1 cellular context compared by ENCODE assay signal in the genomic region with DNA sequence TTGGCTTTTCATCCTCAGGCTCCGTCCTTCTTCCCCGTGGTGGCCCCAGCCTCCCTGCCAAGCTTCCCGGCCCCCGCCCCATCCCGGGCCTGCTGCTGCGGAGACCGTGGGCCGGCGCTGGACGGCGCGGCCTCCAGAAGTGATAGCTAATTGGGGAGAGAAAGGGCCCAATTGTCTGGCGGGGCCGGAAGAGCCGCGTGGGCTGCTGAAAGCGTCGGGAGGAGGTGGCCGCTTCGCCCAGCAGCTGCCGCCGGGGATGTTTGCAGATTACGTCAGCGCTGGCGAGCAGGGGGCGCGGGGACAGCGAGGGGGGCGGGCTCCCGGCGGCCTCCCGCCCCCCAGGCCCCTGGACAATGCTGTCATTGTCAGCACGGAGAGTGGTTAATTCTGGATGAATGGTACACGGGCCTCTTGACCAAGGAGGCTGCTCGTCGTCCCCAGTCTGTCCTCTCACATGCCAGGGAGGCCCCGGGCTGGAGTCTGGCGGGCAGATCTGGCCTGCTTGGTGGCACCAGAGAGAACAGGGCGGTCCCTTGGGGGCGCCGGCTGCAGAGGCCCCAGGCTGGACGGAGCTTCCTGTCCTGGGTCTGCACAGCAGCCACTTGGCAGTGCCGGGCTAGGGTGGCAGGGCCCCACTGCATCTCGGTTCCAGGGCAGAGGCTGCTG.
TF ChIP-seq lines count a peak whose summit lies in the region.

No MANE protein-coding gene starts in this region.

TF ChIP-seq in GM12878, 131 proteins besides CTCF, POLR2A, EP300 and RAD21 (continued from another document):
- TF ChIP-seq EZH2 (IDR thresholded peaks at IDR 0.05; ENCODE audit: borderline replicate concordance, control insufficient read depth, low read depth, low read length): no peak
- no peak for TF ChIP-seq TARDBP (IDR thresholded peaks at IDR 0.05; ENCODE audit: borderline replicate concordance)
- no peak for TF ChIP-seq NFIC (IDR thresholded peaks at IDR 0.05; ENCODE audit: low read depth, low read length)
- peak; percentile 53; the same call in 1 of the 2 replicates for TF ChIP-seq DPF2 (IDR thresholded peaks at IDR 0.05)
- TF ChIP-seq, protein P1, sequence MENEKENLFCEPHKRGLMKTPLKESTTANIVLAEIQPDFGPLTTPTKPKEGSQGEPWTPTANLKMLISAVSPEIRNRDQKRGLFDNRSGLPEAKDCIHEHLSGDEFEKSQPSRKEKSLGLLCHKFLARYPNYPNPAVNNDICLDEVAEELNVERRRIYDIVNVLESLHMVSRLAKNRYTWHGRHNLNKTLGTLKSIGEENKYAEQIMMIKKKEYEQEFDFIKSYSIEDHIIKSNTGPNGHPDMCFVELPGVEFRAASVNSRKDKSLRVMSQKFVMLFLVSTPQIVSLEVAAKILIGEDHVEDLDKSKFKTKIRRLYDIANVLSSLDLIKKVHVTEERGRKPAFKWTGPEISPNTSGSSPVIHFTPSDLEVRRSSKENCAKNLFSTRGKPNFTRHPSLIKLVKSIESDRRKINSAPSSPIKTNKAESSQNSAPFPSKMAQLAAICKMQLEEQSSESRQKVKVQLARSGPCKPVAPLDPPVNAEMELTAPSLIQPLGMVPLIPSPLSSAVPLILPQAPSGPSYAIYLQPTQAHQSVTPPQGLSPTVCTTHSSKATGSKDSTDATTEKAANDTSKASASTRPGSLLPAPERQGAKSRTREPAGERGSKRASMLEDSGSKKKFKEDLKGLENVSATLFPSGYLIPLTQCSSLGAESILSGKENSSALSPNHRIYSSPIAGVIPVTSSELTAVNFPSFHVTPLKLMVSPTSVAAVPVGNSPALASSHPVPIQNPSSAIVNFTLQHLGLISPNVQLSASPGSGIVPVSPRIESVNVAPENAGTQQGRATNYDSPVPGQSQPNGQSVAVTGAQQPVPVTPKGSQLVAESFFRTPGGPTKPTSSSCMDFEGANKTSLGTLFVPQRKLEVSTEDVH (IDR thresholded peaks at IDR 0.05; ENCODE audit: low read depth, partially characterized antibody): no peak
- TF ChIP-seq IKZF1 (conservative IDR thresholded peaks at IDR 0.05): peak; percentile 68
- peak; percentile 80 for TF ChIP-seq ATF7 (IDR thresholded peaks at IDR 0.05; ENCODE audit: low read depth)
- TF ChIP-seq, protein P2, sequence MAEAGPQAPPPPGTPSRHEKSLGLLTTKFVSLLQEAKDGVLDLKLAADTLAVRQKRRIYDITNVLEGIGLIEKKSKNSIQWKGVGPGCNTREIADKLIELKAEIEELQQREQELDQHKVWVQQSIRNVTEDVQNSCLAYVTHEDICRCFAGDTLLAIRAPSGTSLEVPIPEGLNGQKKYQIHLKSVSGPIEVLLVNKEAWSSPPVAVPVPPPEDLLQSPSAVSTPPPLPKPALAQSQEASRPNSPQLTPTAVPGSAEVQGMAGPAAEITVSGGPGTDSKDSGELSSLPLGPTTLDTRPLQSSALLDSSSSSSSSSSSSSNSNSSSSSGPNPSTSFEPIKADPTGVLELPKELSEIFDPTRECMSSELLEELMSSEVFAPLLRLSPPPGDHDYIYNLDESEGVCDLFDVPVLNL (IDR thresholded peaks at IDR 0.05; ENCODE audit: low read depth, low read length): no peak
- TF ChIP-seq, protein P3, sequence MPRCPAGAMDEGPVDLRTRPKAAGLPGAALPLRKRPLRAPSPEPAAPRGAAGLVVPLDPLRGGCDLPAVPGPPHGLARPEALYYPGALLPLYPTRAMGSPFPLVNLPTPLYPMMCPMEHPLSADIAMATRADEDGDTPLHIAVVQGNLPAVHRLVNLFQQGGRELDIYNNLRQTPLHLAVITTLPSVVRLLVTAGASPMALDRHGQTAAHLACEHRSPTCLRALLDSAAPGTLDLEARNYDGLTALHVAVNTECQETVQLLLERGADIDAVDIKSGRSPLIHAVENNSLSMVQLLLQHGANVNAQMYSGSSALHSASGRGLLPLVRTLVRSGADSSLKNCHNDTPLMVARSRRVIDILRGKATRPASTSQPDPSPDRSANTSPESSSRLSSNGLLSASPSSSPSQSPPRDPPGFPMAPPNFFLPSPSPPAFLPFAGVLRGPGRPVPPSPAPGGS (IDR thresholded peaks at IDR 0.05; ENCODE audit: borderline replicate concordance, insufficient read depth, low read depth, low read length, poor library complexity, severe bottlenecking): no peak
- 0 out of 2 replicates have a peak, but pooled peaks have one; percentile 35 for TF ChIP-seq SMARCA5 (IDR thresholded peaks at IDR 0.05)
- peak; percentile 55; the same call in 1 of the 2 replicates for TF ChIP-seq CREM (IDR thresholded peaks at IDR 0.05; ENCODE audit: low read depth)
- TF ChIP-seq EGR1 (IDR thresholded peaks at IDR 0.05; ENCODE audit: borderline replicate concordance in 1 of 2, low read depth in 2 of 2, low read length in 2 of 2): peak in 1 of 2 experiments; percentile 73; a peak in 1 of 3 replicates
- no peak for TF ChIP-seq HDAC6 (IDR thresholded peaks at IDR 0.05; ENCODE audit: unreplicated experiment)
- TF ChIP-seq, protein P4, sequence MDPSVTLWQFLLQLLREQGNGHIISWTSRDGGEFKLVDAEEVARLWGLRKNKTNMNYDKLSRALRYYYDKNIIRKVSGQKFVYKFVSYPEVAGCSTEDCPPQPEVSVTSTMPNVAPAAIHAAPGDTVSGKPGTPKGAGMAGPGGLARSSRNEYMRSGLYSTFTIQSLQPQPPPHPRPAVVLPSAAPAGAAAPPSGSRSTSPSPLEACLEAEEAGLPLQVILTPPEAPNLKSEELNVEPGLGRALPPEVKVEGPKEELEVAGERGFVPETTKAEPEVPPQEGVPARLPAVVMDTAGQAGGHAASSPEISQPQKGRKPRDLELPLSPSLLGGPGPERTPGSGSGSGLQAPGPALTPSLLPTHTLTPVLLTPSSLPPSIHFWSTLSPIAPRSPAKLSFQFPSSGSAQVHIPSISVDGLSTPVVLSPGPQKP (IDR thresholded peaks at IDR 0.05; ENCODE audit: low read depth, low read length): peak; percentile 21; the same call in 1 of the 2 replicates
- 0 out of 2 replicates have a peak, but pooled peaks have one; percentile 16 for TF ChIP-seq TBL1XR1 (IDR thresholded peaks at IDR 0.05; ENCODE audit: low read depth, low read length)
- TF ChIP-seq POLR2AphosphoS5 (IDR thresholded peaks at IDR 0.05; ENCODE audit: low read length): 0 out of 2 replicates have a peak, but pooled peaks have one; percentile 4
- TF ChIP-seq RAD51 (IDR thresholded peaks at IDR 0.05): no peak
- no peak for TF ChIP-seq CBX3 (IDR thresholded peaks at IDR 0.05; ENCODE audit: borderline replicate concordance, low read depth)
- TF ChIP-seq, protein P5, sequence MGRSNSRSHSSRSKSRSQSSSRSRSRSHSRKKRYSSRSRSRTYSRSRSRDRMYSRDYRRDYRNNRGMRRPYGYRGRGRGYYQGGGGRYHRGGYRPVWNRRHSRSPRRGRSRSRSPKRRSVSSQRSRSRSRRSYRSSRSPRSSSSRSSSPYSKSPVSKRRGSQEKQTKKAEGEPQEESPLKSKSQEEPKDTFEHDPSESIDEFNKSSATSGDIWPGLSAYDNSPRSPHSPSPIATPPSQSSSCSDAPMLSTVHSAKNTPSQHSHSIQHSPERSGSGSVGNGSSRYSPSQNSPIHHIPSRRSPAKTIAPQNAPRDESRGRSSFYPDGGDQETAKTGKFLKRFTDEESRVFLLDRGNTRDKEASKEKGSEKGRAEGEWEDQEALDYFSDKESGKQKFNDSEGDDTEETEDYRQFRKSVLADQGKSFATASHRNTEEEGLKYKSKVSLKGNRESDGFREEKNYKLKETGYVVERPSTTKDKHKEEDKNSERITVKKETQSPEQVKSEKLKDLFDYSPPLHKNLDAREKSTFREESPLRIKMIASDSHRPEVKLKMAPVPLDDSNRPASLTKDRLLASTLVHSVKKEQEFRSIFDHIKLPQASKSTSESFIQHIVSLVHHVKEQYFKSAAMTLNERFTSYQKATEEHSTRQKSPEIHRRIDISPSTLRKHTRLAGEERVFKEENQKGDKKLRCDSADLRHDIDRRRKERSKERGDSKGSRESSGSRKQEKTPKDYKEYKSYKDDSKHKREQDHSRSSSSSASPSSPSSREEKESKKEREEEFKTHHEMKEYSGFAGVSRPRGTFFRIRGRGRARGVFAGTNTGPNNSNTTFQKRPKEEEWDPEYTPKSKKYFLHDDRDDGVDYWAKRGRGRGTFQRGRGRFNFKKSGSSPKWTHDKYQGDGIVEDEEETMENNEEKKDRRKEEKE (IDR thresholded peaks at IDR 0.05): no peak
- peak in 1 of 2 experiments; percentile 42; a peak in 1 of 4 replicates for TF ChIP-seq BHLHE40 (IDR thresholded peaks at IDR 0.05; ENCODE audit: borderline replicate concordance in 1 of 2, low read depth in 2 of 2, low read length in 1 of 2)
- no peak for TF ChIP-seq RFX5 (IDR thresholded peaks at IDR 0.05; ENCODE audit: low read depth, low read length)
- TF ChIP-seq, protein P6, sequence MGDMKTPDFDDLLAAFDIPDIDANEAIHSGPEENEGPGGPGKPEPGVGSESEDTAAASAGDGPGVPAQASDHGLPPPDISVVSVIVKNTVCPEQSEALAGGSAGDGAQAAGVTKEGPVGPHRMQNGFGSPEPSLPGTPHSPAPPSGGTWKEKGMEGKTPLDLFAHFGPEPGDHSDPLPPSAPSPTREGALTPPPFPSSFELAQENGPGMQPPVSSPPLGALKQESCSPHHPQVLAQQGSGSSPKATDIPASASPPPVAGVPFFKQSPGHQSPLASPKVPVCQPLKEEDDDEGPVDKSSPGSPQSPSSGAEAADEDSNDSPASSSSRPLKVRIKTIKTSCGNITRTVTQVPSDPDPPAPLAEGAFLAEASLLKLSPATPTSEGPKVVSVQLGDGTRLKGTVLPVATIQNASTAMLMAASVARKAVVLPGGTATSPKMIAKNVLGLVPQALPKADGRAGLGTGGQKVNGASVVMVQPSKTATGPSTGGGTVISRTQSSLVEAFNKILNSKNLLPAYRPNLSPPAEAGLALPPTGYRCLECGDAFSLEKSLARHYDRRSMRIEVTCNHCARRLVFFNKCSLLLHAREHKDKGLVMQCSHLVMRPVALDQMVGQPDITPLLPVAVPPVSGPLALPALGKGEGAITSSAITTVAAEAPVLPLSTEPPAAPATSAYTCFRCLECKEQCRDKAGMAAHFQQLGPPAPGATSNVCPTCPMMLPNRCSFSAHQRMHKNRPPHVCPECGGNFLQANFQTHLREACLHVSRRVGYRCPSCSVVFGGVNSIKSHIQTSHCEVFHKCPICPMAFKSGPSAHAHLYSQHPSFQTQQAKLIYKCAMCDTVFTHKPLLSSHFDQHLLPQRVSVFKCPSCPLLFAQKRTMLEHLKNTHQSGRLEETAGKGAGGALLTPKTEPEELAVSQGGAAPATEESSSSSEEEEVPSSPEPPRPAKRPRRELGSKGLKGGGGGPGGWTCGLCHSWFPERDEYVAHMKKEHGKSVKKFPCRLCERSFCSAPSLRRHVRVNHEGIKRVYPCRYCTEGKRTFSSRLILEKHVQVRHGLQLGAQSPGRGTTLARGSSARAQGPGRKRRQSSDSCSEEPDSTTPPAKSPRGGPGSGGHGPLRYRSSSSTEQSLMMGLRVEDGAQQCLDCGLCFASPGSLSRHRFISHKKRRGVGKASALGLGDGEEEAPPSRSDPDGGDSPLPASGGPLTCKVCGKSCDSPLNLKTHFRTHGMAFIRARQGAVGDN (IDR thresholded peaks at IDR 0.05): peak; percentile 48; the same call in 1 of the 2 replicates
- TF ChIP-seq GATAD2B (conservative IDR thresholded peaks at IDR 0.05; ENCODE audit: low read depth): 0 out of 2 replicates have a peak, but pooled peaks have one; percentile 22
- peak; percentile 78 for TF ChIP-seq TCF12 (IDR thresholded peaks at IDR 0.05; ENCODE audit: low read depth, low read length)
- peak; percentile 20 for TF ChIP-seq RELA (IDR thresholded peaks at IDR 0.05; ENCODE audit: borderline replicate concordance, partially characterized antibody)
- TF ChIP-seq RUNX3 (IDR thresholded peaks at IDR 0.05; ENCODE audit: low read length): peak; percentile 34; the same call in 1 of the 2 replicates
- TF ChIP-seq ZNF207 (IDR thresholded peaks at IDR 0.05; ENCODE audit: borderline replicate concordance): no peak
- TF ChIP-seq NR2C1 (IDR thresholded peaks at IDR 0.05): no peak
- 0 out of 2 replicates have a peak, but pooled peaks have one; percentile 22 for TF ChIP-seq MEF2A (IDR thresholded peaks at IDR 0.05; ENCODE audit: insufficient read depth, low read depth, low read length)
